Comparison of ENCODE assay signal across 29 cellular contexts in the genomic region with DNA sequence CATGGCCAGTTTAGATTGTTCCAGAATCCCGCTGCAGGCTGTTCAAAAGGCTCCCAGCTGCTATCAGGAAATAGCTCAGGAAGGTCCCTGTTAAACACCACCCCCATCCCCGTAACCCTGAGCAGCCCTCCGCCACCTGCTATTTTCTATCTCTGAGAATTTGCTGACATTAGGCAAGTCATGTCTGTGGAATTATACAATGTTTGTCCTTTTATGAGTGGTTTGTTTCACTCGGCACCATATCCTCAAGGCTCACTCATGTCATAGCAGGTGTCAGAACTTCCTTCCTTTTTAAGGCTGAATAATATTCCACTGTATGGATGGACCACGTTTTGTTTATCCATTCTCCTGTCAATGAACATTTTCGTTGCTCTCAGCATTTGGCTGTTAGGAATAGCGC.
"Had no signal": no experiment of that assay in that cellular context is flagged by ENCODE, and none has a peak within 500 bp of the region (broad histone marks: within the 10 kb centered on the region; RNA-seq: fewer than 3 reads in every experiment).

No MANE protein-coding gene starts in this region.

- H3K36me3 ChIP-seq: esophagus muscularis mucosa, heart right ventricle, left ventricle myocardium inferior, lower lobe of right lung, prostate gland, right atrium auricular region, stomach, tibial artery, upper lobe of left lung, uterus had no signal

- H3K4me3 ChIP-seq: esophagus muscularis mucosa, heart right ventricle, left ventricle myocardium inferior, lower lobe of right lung, prostate gland, right atrium auricular region, stomach, testis, tibial artery, upper lobe of left lung, uterus had no signal

- H3K4me1 Mint-ChIP-seq: memory B cell had no signal

- H3K27ac ChIP-seq: heart right ventricle, left ventricle myocardium inferior, lower lobe of right lung, prostate gland, right atrium auricular region, testis, tibial artery, uterus had no signal

- H3K9me3 Mint-ChIP-seq: endodermal cell; nephron progenitor cell; stimulated activated effector memory CD8-positive, alpha-beta T cell treated with anti-CD3 and anti-CD28 coated beads, Interleukin-12 subunit alpha, Interleukin-12 subunit beta, amount 100 ng/mL, for 72 hours had no signal

- ATAC-seq: heart right ventricle; left colon; lower lobe of right lung; naive thymus-derived CD4-positive, alpha-beta T cell; sciatic nerve; stimulated activated effector memory CD8-positive, alpha-beta T cell treated with anti-CD3 and anti-CD28 coated beads, Interleukin-12 subunit alpha, Interleukin-12 subunit beta, amount 100 ng/mL, for 72 hours had no signal

- H3K36me3 Mint-ChIP-seq: memory B cell; naive thymus-derived CD4-positive, alpha-beta T cell; stimulated activated effector memory CD8-positive, alpha-beta T cell treated with anti-CD3 and anti-CD28 coated beads, Interleukin-12 subunit alpha, Interleukin-12 subunit beta, amount 100 ng/mL, for 72 hours had no signal

- H3K4me1 ChIP-seq: prostate gland, testis had no signal

- DNase-seq: cerebellar nuclear complex; cortex of kidney; effector CD8-positive, alpha-beta T cell; endodermal cell; foreskin melanocyte; heart right ventricle; hippocampal formation; left colon; left ventricle myocardium inferior; lower lobe of right lung; midbrain; naive thymus-derived CD4-positive, alpha-beta T cell; nephron progenitor cell; nucleus accumbens; stimulated activated CD4-positive, alpha-beta T cell treated with anti-CD3 and anti-CD28 coated beads, Interleukin-2, amount 100 ng/mL, for 24 hours; stimulated activated CD4-positive, alpha-beta T cell treated with anti-CD3 and anti-CD28 coated beads, Interleukin-4, amount 100 ng/mL, for 24 hours; stimulated activated naive CD4-positive, alpha-beta T cell treated with Interleukin-2 at 50 U/mL for 16 hours; stomach; substantia nigra; testis; tibial artery; upper lobe of left lung; uterus had no signal

- H3K4me3 Mint-ChIP-seq: endodermal cell; memory B cell; naive thymus-derived CD4-positive, alpha-beta T cell; nephron progenitor cell; stimulated activated effector memory CD8-positive, alpha-beta T cell treated with anti-CD3 and anti-CD28 coated beads, Interleukin-12 subunit alpha, Interleukin-12 subunit beta, amount 100 ng/mL, for 72 hours had no signal

- H3K27me3 ChIP-seq: esophagus muscularis mucosa, right atrium auricular region, testis, upper lobe of left lung, uterus had no signal

- H3K9me3 ChIP-seq: esophagus muscularis mucosa, heart right ventricle, left ventricle myocardium inferior, lower lobe of right lung, prostate gland, right atrium auricular region, stomach, testis, tibial artery, upper lobe of left lung, uterus had no signal

- H3K27ac Mint-ChIP-seq: memory B cell; naive thymus-derived CD4-positive, alpha-beta T cell; nephron progenitor cell; stimulated activated effector memory CD8-positive, alpha-beta T cell treated with anti-CD3 and anti-CD28 coated beads, Interleukin-12 subunit alpha, Interleukin-12 subunit beta, amount 100 ng/mL, for 72 hours had no signal
